In the genomic region with DNA sequence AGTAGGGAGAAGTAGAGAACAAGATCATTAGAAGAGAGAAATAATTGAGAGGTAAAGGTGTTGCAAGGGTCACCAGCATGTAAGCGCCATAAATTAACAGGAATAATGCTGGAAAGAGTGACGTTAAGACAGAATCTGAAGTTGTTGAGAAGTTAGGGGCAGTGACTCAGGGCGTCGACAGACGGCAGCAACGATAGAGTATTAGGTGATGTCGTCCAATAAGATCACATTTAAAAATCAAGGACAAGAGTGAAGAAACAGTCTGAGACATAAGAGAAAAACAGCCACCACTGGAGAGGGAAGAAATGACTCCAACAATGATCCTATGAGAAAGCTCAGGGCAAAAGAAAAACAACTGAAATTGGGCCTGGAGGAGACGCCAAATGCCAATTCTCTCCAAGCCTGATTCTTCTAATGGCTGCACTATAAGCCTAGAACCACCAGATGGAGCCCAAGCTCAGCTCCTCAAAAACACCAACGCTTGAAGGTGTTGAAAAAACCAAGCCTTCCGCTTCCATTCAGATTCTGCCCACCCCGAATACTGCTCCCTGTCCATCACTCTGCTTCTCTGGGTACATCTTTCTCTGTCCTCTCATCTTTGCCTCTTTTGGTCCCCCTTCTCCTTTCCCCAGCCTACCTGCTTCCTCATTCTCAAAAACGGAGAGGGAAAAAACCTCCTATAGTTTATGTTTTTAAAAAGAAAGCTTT, we compare ENCODE assay signal across 9 cellular contexts.
DNase-seq lines count a peak whose midpoint lies in the region; ATAC-seq and TF ChIP-seq lines count a peak whose summit lies in the region.
"Had no signal": no experiment of that assay in that cellular context is flagged by ENCODE, and none has a peak within 500 bp of the region (broad histone marks: within the 10 kb centered on the region; RNA-seq: fewer than 3 reads in every experiment).

No MANE protein-coding gene starts in this region.

- peak; percentile 53 to 59 for ATAC-seq in stimulated activated naive B cell treated with anti-CD40 and anti-IgM and Interleukin-4, amounts not matched to agents 10 μg/mL and 1 μg/mL and 100 μg/mL, for 72 hours (replicated peaks)
- no peak for ATAC-seq in GM19452 (IDR thresholded peaks at IDR 0.05; ENCODE audit: unreplicated experiment)

- peaks cover 2% of the 10 kb centered on the region for H3K27me3 Mint-ChIP-seq in endothelial cell (ENCODE audit: unreplicated experiment)
- no peaks in the 10 kb centered on the region for H3K27me3 Mint-ChIP-seq in stimulated activated naive B cell treated with anti-CD40 and anti-IgM and Interleukin-4, amounts not matched to agents 10 μg/mL and 1 μg/mL and 100 μg/mL, for 72 hours
- H3K27me3 Mint-ChIP-seq: IgD-negative memory B cell had no signal

- TF ChIP-seq CTCF in endothelial cell (IDR thresholded peaks at IDR 0.05; ENCODE audit: unreplicated experiment): peak; percentile 88

- peak; percentile 75 for DNase-seq in CD1c-positive myeloid dendritic cell (ENCODE audit: extremely low spot score)
- DNase-seq in HK-2 (ENCODE audit: unreplicated experiment): peak; percentile 52
- DNase-seq in NOMO-1 (lab: John Stamatoyannopoulos, UW; ENCODE audit: unreplicated experiment in 2 of 2): peak; percentile 16 to 29
- peak in 2 of 3 experiments; percentile 9 to 27 for DNase-seq in activated CD8-positive, alpha-beta memory T cell treated with anti-CD3 and anti-CD28 coated beads for 48 hours (ENCODE audit: low read depth in 2 of 3, low spot score in 2 of 3)
- peak; percentile 61 for DNase-seq in endothelial cell (ENCODE audit: low spot score)
- peak; percentile 39 for DNase-seq in middle frontal gyrus (ENCODE audit: extremely low spot score, low spot score)
- peak; percentile 34 for DNase-seq in stimulated activated naive B cell treated with anti-CD40 and anti-IgM and Interleukin-4, amounts not matched to agents 10 μg/mL and 1 μg/mL and 100 μg/mL, for 72 hours

- no peak overlapping the region for H3K4me3 Mint-ChIP-seq in endothelial cell (ENCODE audit: unreplicated experiment)
- H3K4me3 Mint-ChIP-seq in stimulated activated naive B cell treated with anti-CD40 and anti-IgM and Interleukin-4, amounts not matched to agents 10 μg/mL and 1 μg/mL and 100 μg/mL, for 72 hours: peak overlapping the region in 1 of 2 donors; percentile 1
- H3K4me3 Mint-ChIP-seq: IgD-negative memory B cell had no signal

- H3K27ac Mint-ChIP-seq in endothelial cell (ENCODE audit: unreplicated experiment): peak overlapping the region; percentile 70
- no peak overlapping the region for H3K27ac Mint-ChIP-seq in stimulated activated naive B cell treated with anti-CD40 and anti-IgM and Interleukin-4, amounts not matched to agents 10 μg/mL and 1 μg/mL and 100 μg/mL, for 72 hours

- H3K9me3 Mint-ChIP-seq in endothelial cell (ENCODE audit: unreplicated experiment): no peaks in the 10 kb centered on the region
- no peaks in the 10 kb centered on the region for H3K9me3 Mint-ChIP-seq in stimulated activated naive B cell treated with anti-CD40 and anti-IgM and Interleukin-4, amounts not matched to agents 10 μg/mL and 1 μg/mL and 100 μg/mL, for 72 hours
- H3K9me3 Mint-ChIP-seq: IgD-negative memory B cell had no signal

- peaks cover 45% of the 10 kb centered on the region for H3K4me1 Mint-ChIP-seq in endothelial cell (ENCODE audit: unreplicated experiment)
- peaks cover 19 to 36% of the 10 kb centered on the region in 2 donors for H3K4me1 Mint-ChIP-seq in stimulated activated naive B cell treated with anti-CD40 and anti-IgM and Interleukin-4, amounts not matched to agents 10 μg/mL and 1 μg/mL and 100 μg/mL, for 72 hours

- H3K36me3 Mint-ChIP-seq in endothelial cell (ENCODE audit: low read depth, unreplicated experiment): peaks cover 17% of the 10 kb centered on the region
- H3K36me3 Mint-ChIP-seq in stimulated activated naive B cell treated with anti-CD40 and anti-IgM and Interleukin-4, amounts not matched to agents 10 μg/mL and 1 μg/mL and 100 μg/mL, for 72 hours: peaks cover 12 to 19% of the 10 kb centered on the region in 2 donors

Comparison
In these comparisons a context has a peak if more than half of its experiments do, and no peak if none do; other contexts are left out.
1. DNase-seq: peak in every context shown above with its lines; median percentile 75 in CD1c-positive myeloid dendritic cell; 61 in endothelial cell; 52 in HK-2; 39 in middle frontal gyrus; 34 in stimulated activated naive B cell treated with anti-CD40 and anti-IgM and Interleukin-4, amounts not matched to agents 10 μg/mL and 1 μg/mL and 100 μg/mL, for 72 hours; 22 in NOMO-1; 18 in activated CD8-positive, alpha-beta memory T cell treated with anti-CD3 and anti-CD28 coated beads for 48 hours.